1 cellular context compared by ENCODE assay signal in the genomic region with DNA sequence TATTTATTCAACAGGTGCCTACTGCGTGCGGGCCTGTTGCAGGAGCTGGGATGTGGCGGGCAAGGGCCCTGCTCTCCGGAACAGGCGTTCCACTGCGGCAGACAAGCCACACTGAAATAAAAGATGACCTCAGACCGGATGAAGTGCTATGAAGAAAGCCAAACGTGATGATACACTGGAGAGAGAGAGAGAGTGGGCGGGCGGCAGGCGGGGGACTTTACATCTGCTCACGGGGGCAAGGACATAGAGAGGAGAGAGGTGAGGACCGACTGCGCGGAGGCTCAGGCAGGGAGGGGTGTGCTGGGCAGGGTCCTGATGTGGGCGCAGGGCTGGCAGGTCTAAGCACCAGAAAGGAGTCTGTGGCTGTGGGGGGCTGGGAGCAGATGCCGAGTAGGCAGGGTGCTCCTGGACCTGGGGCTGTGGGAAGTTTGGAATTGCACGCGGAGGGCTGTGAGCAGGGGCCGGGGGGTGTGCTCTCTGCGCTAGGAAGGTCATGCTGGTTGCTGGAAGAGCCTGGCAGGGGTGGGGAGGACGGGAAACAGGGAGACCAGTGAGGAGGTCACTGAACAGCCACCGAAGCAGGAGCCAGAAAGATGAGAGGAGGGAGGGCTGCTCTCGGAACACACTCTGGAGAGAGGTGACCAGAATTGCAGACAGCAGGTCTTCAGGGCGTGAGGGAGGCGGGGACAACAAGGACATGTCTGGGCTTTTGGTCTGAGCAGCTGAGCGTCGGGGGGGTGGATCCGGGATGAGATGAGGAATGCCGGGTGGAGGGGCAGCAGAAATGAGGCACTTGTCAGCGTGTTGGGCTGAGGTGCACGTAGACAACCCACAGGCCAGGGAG.
TF ChIP-seq lines count a peak whose summit lies in the region.

No MANE protein-coding gene starts in this region.

TF ChIP-seq in HepG2, 621 proteins besides CTCF, POLR2A, EP300 and RAD21 (continued from another document and continues in another):
- TF ChIP-seq, protein P1, sequence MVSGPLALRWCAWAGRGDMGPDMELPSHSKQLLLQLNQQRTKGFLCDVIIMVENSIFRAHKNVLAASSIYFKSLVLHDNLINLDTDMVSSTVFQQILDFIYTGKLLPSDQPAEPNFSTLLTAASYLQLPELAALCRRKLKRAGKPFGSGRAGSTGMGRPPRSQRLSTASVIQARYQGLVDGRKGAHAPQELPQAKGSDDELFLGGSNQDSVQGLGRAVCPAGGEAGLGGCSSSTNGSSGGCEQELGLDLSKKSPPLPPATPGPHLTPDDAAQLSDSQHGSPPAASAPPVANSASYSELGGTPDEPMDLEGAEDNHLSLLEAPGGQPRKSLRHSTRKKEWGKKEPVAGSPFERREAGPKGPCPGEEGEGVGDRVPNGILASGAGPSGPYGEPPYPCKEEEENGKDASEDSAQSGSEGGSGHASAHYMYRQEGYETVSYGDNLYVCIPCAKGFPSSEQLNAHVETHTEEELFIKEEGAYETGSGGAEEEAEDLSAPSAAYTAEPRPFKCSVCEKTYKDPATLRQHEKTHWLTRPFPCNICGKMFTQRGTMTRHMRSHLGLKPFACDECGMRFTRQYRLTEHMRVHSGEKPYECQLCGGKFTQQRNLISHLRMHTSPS (CRISPR knock-in tag; IDR thresholded peaks at IDR 0.05; ENCODE audit: low read depth) = peak; percentile 68; the same call in 1 of the 2 replicates
- no peak for TF ChIP-seq SYNCRIP (IDR thresholded peaks at IDR 0.05; ENCODE audit: insufficient read depth, low read depth, low read length)
- no peak for TF ChIP-seq FOXK1 (CRISPR knock-in tag; IDR thresholded peaks at IDR 0.05; ENCODE audit: borderline replicate concordance, low read depth)
- TF ChIP-seq ZKSCAN5 (CRISPR knock-in tag; IDR thresholded peaks at IDR 0.05) = no peak
- TF ChIP-seq CAMTA2 (CRISPR knock-in tag; IDR thresholded peaks at IDR 0.05; ENCODE audit: borderline replicate concordance) = peak; percentile 82; the same call in 1 of the 2 replicates
- TF ChIP-seq ATF7 (IDR thresholded peaks at IDR 0.05) = peak; percentile 70
- TF ChIP-seq ATF7 (CRISPR knock-in tag; IDR thresholded peaks at IDR 0.05) = peak; percentile 98
- TF ChIP-seq HMG20A (CRISPR knock-in tag; IDR thresholded peaks at IDR 0.05; ENCODE audit: borderline replicate concordance) = peak; percentile 47; the same call in 1 of the 2 replicates
- TF ChIP-seq ZNF672 (CRISPR knock-in tag; IDR thresholded peaks at IDR 0.05) = no peak
- TF ChIP-seq ZNF430 (CRISPR knock-in tag; IDR thresholded peaks at IDR 0.05) = peak; percentile 67; the same call in 1 of the 2 replicates
- TF ChIP-seq KDM4B (CRISPR knock-in tag; IDR thresholded peaks at IDR 0.05) = peak; percentile 17; the same call in 1 of the 2 replicates
- TF ChIP-seq, protein P2, sequence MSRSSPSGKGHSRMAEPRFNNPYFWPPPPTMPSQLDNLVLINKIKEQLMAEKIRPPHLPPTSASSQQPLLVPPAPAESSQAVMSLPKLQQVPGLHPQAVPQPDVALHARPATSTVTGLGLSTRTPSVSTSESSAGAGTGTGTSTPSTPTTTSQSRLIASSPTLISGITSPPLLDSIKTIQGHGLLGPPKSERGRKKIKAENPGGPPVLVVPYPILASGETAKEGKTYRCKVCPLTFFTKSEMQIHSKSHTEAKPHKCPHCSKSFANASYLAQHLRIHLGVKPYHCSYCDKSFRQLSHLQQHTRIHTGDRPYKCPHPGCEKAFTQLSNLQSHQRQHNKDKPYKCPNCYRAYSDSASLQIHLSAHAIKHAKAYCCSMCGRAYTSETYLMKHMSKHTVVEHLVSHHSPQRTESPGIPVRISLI (CRISPR knock-in tag; IDR thresholded peaks at IDR 0.05; ENCODE audit: borderline replicate concordance) = 0 out of 2 replicates have a peak, but pooled peaks have one; percentile 41
- no peak for TF ChIP-seq MTF1 (CRISPR knock-in tag; IDR thresholded peaks at IDR 0.05)
- TF ChIP-seq KDM6A (CRISPR knock-in tag; IDR thresholded peaks at IDR 0.05; ENCODE audit: low read depth) = 0 out of 2 replicates have a peak, but pooled peaks have one; percentile 37
- peak; percentile 74 for TF ChIP-seq ZNF543 (CRISPR knock-in tag; IDR thresholded peaks at IDR 0.05)
- no peak for TF ChIP-seq NCOA5 (CRISPR knock-in tag; IDR thresholded peaks at IDR 0.05)
- peak; percentile 53 for TF ChIP-seq CREB1 (IDR thresholded peaks at IDR 0.05)
- no peak for TF ChIP-seq CREB1 (CRISPR knock-in tag; IDR thresholded peaks at IDR 0.05)
- no peak for TF ChIP-seq ELF4 (CRISPR knock-in tag; IDR thresholded peaks at IDR 0.05; ENCODE audit: borderline replicate concordance)
- TF ChIP-seq ZNF484 (CRISPR knock-in tag; IDR thresholded peaks at IDR 0.05; ENCODE audit: borderline replicate concordance, low read depth) = no peak
- peak; percentile 59 for TF ChIP-seq HNF4A (CRISPR knock-in tag; IDR thresholded peaks at IDR 0.05)
- TF ChIP-seq ISX (CRISPR knock-in tag; conservative IDR thresholded peaks at IDR 0.05) = no peak
- TF ChIP-seq JUND (CRISPR knock-in tag; IDR thresholded peaks at IDR 0.05) = peak; percentile 90
- TF ChIP-seq, protein P3, sequence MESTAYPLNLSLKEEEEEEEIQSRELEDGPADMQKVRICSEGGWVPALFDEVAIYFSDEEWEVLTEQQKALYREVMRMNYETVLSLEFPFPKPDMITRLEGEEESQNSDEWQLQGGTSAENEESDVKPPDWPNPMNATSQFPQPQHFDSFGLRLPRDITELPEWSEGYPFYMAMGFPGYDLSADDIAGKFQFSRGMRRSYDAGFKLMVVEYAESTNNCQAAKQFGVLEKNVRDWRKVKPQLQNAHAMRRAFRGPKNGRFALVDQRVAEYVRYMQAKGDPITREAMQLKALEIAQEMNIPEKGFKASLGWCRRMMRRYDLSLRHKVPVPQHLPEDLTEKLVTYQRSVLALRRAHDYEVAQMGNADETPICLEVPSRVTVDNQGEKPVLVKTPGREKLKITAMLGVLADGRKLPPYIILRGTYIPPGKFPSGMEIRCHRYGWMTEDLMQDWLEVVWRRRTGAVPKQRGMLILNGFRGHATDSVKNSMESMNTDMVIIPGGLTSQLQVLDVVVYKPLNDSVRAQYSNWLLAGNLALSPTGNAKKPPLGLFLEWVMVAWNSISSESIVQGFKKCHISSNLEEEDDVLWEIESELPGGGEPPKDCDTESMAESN (CRISPR knock-in tag; conservative IDR thresholded peaks at IDR 0.05) = peak; percentile 81; the same call in 1 of the 2 replicates
- 0 out of 2 replicates have a peak, but pooled peaks have one; percentile 19 for TF ChIP-seq ZNF205 (CRISPR knock-in tag; IDR thresholded peaks at IDR 0.05)
- peak; percentile 44; the same call in 1 of the 2 replicates for TF ChIP-seq ZNF766 (CRISPR knock-in tag; IDR thresholded peaks at IDR 0.05; ENCODE audit: borderline replicate concordance)
- TF ChIP-seq U2AF1 (optimal IDR thresholded peaks at IDR 0.05; ENCODE audit: low read depth, low read length) = no peak
- TF ChIP-seq, protein P4, sequence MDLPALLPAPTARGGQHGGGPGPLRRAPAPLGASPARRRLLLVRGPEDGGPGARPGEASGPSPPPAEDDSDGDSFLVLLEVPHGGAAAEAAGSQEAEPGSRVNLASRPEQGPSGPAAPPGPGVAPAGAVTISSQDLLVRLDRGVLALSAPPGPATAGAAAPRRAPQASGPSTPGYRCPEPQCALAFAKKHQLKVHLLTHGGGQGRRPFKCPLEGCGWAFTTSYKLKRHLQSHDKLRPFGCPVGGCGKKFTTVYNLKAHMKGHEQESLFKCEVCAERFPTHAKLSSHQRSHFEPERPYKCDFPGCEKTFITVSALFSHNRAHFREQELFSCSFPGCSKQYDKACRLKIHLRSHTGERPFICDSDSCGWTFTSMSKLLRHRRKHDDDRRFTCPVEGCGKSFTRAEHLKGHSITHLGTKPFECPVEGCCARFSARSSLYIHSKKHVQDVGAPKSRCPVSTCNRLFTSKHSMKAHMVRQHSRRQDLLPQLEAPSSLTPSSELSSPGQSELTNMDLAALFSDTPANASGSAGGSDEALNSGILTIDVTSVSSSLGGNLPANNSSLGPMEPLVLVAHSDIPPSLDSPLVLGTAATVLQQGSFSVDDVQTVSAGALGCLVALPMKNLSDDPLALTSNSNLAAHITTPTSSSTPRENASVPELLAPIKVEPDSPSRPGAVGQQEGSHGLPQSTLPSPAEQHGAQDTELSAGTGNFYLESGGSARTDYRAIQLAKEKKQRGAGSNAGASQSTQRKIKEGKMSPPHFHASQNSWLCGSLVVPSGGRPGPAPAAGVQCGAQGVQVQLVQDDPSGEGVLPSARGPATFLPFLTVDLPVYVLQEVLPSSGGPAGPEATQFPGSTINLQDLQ (CRISPR knock-in tag; IDR thresholded peaks at IDR 0.05) = peak; percentile 67; the same call in 1 of the 2 replicates
- no peak for TF ChIP-seq HNRNPUL1 (IDR thresholded peaks at IDR 0.05; ENCODE audit: low read depth, low read length)
- TF ChIP-seq ZMAT3 (CRISPR knock-in tag; conservative IDR thresholded peaks at IDR 0.05) = peak; percentile 87; the same call in 1 of the 2 replicates
- TF ChIP-seq ATF7-NPFF (CRISPR knock-in tag; IDR thresholded peaks at IDR 0.05; ENCODE audit: low read depth) = peak; percentile 50; the same call in 1 of the 2 replicates
- no peak for TF ChIP-seq HNRNPK (IDR thresholded peaks at IDR 0.05; ENCODE audit: low read depth, low read length, poor library complexity, severe bottlenecking)
- no peak for TF ChIP-seq ZNF780A (CRISPR knock-in tag; IDR thresholded peaks at IDR 0.05)
- 0 out of 2 replicates have a peak, but pooled peaks have one; percentile 49 for TF ChIP-seq ZNF782 (CRISPR knock-in tag; IDR thresholded peaks at IDR 0.05; ENCODE audit: borderline replicate concordance)
- peak; percentile 88; the same call in 1 of the 2 replicates for TF ChIP-seq ZKSCAN8 (CRISPR knock-in tag; IDR thresholded peaks at IDR 0.05; ENCODE audit: borderline replicate concordance)
- TF ChIP-seq SMARCE1 (IDR thresholded peaks at IDR 0.05; ENCODE audit: borderline replicate concordance) = no peak
- TF ChIP-seq, protein P5, sequence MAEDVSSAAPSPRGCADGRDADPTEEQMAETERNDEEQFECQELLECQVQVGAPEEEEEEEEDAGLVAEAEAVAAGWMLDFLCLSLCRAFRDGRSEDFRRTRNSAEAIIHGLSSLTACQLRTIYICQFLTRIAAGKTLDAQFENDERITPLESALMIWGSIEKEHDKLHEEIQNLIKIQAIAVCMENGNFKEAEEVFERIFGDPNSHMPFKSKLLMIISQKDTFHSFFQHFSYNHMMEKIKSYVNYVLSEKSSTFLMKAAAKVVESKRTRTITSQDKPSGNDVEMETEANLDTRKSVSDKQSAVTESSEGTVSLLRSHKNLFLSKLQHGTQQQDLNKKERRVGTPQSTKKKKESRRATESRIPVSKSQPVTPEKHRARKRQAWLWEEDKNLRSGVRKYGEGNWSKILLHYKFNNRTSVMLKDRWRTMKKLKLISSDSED (CRISPR knock-in tag; IDR thresholded peaks at IDR 0.05) = no peak
- 0 out of 2 replicates have a peak, but pooled peaks have one; percentile 61 for TF ChIP-seq ZNF557 (CRISPR knock-in tag; IDR thresholded peaks at IDR 0.05)
- TF ChIP-seq, protein P6, sequence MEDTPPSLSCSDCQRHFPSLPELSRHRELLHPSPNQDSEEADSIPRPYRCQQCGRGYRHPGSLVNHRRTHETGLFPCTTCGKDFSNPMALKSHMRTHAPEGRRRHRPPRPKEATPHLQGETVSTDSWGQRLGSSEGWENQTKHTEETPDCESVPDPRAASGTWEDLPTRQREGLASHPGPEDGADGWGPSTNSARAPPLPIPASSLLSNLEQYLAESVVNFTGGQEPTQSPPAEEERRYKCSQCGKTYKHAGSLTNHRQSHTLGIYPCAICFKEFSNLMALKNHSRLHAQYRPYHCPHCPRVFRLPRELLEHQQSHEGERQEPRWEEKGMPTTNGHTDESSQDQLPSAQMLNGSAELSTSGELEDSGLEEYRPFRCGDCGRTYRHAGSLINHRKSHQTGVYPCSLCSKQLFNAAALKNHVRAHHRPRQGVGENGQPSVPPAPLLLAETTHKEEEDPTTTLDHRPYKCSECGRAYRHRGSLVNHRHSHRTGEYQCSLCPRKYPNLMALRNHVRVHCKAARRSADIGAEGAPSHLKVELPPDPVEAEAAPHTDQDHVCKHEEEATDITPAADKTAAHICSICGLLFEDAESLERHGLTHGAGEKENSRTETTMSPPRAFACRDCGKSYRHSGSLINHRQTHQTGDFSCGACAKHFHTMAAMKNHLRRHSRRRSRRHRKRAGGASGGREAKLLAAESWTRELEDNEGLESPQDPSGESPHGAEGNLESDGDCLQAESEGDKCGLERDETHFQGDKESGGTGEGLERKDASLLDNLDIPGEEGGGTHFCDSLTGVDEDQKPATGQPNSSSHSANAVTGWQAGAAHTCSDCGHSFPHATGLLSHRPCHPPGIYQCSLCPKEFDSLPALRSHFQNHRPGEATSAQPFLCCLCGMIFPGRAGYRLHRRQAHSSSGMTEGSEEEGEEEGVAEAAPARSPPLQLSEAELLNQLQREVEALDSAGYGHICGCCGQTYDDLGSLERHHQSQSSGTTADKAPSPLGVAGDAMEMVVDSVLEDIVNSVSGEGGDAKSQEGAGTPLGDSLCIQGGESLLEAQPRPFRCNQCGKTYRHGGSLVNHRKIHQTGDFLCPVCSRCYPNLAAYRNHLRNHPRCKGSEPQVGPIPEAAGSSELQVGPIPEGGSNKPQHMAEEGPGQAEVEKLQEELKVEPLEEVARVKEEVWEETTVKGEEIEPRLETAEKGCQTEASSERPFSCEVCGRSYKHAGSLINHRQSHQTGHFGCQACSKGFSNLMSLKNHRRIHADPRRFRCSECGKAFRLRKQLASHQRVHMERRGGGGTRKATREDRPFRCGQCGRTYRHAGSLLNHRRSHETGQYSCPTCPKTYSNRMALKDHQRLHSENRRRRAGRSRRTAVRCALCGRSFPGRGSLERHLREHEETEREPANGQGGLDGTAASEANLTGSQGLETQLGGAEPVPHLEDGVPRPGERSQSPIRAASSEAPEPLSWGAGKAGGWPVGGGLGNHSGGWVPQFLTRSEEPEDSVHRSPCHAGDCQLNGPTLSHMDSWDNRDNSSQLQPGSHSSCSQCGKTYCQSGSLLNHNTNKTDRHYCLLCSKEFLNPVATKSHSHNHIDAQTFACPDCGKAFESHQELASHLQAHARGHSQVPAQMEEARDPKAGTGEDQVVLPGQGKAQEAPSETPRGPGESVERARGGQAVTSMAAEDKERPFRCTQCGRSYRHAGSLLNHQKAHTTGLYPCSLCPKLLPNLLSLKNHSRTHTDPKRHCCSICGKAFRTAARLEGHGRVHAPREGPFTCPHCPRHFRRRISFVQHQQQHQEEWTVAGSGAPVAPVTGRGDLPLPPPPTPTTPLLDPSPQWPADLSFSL (CRISPR knock-in tag; IDR thresholded peaks at IDR 0.05) = no peak
- peak; percentile 88 for TF ChIP-seq SAP130 (CRISPR knock-in tag; IDR thresholded peaks at IDR 0.05; ENCODE audit: low read depth)
- no peak for TF ChIP-seq SRSF1 (optimal IDR thresholded peaks at IDR 0.05; ENCODE audit: low read depth, low read length)
- TF ChIP-seq ZFYVE20 (CRISPR knock-in tag; IDR thresholded peaks at IDR 0.05; ENCODE audit: borderline replicate concordance, low read depth) = no peak
- 0 out of 2 replicates have a peak, but pooled peaks have one; percentile 27 for TF ChIP-seq ONECUT2 (CRISPR knock-in tag; IDR thresholded peaks at IDR 0.05)
